Comparison of ENCODE assay signal across 2 cellular contexts in the genomic region with DNA sequence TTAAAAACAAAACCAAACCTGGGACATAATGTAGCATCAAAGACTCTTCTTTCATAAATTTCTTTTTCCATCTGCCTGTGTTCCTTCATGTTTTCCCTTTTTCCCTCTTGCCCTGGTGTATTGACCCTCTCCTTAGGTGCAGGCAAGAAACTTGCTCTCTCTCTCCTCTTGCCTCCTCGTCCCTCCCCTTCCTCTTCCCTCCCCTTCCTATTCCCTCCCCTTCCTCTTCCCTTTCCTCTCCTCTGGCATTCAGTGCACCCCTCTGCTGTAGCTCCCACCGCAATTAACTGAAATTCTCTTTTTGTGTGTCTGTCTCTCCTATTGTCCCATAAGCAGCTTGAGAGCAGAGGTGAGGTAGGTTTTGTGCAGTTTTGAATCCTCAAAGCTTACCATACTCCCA.
TF ChIP-seq lines count a peak whose summit lies in the region.

No MANE protein-coding gene starts in this region.

TF ChIP-seq in SK-N-SH, 30 proteins besides CTCF, POLR2A, EP300 and RAD21:
- peak; percentile 22; the same call in 1 of the 2 replicates for TF ChIP-seq GABPA (IDR thresholded peaks at IDR 0.05; ENCODE audit: low read depth)
- TF ChIP-seq, protein P1, sequence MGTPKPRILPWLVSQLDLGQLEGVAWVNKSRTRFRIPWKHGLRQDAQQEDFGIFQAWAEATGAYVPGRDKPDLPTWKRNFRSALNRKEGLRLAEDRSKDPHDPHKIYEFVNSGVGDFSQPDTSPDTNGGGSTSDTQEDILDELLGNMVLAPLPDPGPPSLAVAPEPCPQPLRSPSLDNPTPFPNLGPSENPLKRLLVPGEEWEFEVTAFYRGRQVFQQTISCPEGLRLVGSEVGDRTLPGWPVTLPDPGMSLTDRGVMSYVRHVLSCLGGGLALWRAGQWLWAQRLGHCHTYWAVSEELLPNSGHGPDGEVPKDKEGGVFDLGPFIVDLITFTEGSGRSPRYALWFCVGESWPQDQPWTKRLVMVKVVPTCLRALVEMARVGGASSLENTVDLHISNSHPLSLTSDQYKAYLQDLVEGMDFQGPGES (IDR thresholded peaks at IDR 0.05; ENCODE audit: low read depth, low read length), result no peak

TF ChIP-seq in SK-N-SH treated with all-trans-retinoic acid at 6 μM for 48 hours, 23 proteins besides CTCF, POLR2A, EP300 and RAD21:
- TF ChIP-seq, protein P2, sequence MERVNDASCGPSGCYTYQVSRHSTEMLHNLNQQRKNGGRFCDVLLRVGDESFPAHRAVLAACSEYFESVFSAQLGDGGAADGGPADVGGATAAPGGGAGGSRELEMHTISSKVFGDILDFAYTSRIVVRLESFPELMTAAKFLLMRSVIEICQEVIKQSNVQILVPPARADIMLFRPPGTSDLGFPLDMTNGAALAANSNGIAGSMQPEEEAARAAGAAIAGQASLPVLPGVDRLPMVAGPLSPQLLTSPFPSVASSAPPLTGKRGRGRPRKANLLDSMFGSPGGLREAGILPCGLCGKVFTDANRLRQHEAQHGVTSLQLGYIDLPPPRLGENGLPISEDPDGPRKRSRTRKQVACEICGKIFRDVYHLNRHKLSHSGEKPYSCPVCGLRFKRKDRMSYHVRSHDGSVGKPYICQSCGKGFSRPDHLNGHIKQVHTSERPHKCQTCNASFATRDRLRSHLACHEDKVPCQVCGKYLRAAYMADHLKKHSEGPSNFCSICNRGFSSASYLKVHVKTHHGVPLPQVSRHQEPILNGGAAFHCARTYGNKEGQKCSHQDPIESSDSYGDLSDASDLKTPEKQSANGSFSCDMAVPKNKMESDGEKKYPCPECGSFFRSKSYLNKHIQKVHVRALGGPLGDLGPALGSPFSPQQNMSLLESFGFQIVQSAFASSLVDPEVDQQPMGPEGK (CRISPR knock-in tag; IDR thresholded peaks at IDR 0.05; ENCODE audit: borderline replicate concordance), result no peak
- TF ChIP-seq GLIS3 (CRISPR knock-in tag; IDR thresholded peaks at IDR 0.05) (no peak), BACH2 (CRISPR knock-in tag; IDR thresholded peaks at IDR 0.05; ENCODE audit: borderline replicate concordance) (no peak), ZFP3 (CRISPR knock-in tag; IDR thresholded peaks at IDR 0.05) (no peak), TCF4 (CRISPR knock-in tag; IDR thresholded peaks at IDR 0.05; ENCODE audit: borderline replicate concordance) (no peak), ZNF70 (CRISPR knock-in tag; IDR thresholded peaks at IDR 0.05) (no peak), ZNF8 (CRISPR knock-in tag; IDR thresholded peaks at IDR 0.05) (no peak), OSR1 (CRISPR knock-in tag; IDR thresholded peaks at IDR 0.05) (no peak), CSDC2 (CRISPR knock-in tag; IDR thresholded peaks at IDR 0.05) (no peak), PPARA (CRISPR knock-in tag; IDR thresholded peaks at IDR 0.05; ENCODE audit: borderline replicate concordance) (no peak), ZNF565 (CRISPR knock-in tag; conservative IDR thresholded peaks at IDR 0.05; ENCODE audit: low read depth) (no peak), ESRRG (CRISPR knock-in tag; IDR thresholded peaks at IDR 0.05) (no peak), SNAI2 (CRISPR knock-in tag; IDR thresholded peaks at IDR 0.05) (no peak), TOX (CRISPR knock-in tag; IDR thresholded peaks at IDR 0.05; ENCODE audit: borderline replicate concordance) (no peak), ARNTL (CRISPR knock-in tag; IDR thresholded peaks at IDR 0.05; ENCODE audit: borderline replicate concordance, low read depth) (no peak), RARB (CRISPR knock-in tag; IDR thresholded peaks at IDR 0.05) (no peak)
- TF ChIP-seq, protein P3, sequence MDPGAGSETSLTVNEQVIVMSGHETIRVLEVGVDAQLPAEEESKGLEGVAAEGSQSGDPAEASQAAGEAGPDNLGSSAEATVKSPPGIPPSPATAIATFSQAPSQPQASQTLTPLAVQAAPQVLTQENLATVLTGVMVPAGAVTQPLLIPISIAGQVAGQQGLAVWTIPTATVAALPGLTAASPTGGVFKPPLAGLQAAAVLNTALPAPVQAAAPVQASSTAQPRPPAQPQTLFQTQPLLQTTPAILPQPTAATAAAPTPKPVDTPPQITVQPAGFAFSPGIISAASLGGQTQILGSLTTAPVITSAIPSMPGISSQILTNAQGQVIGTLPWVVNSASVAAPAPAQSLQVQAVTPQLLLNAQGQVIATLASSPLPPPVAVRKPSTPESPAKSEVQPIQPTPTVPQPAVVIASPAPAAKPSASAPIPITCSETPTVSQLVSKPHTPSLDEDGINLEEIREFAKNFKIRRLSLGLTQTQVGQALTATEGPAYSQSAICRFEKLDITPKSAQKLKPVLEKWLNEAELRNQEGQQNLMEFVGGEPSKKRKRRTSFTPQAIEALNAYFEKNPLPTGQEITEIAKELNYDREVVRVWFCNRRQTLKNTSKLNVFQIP (CRISPR knock-in tag; IDR thresholded peaks at IDR 0.05; ENCODE audit: borderline replicate concordance, low read depth), result no peak
- TF ChIP-seq, protein P4, sequence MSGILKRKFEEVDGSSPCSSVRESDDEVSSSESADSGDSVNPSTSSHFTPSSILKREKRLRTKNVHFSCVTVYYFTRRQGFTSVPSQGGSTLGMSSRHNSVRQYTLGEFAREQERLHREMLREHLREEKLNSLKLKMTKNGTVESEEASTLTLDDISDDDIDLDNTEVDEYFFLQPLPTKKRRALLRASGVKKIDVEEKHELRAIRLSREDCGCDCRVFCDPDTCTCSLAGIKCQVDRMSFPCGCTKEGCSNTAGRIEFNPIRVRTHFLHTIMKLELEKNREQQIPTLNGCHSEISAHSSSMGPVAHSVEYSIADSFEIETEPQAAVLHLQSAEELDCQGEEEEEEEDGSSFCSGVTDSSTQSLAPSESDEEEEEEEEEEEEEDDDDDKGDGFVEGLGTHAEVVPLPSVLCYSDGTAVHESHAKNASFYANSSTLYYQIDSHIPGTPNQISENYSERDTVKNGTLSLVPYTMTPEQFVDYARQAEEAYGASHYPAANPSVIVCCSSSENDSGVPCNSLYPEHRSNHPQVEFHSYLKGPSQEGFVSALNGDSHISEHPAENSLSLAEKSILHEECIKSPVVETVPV (CRISPR knock-in tag; IDR thresholded peaks at IDR 0.05), result no peak
- TF ChIP-seq, protein P5, sequence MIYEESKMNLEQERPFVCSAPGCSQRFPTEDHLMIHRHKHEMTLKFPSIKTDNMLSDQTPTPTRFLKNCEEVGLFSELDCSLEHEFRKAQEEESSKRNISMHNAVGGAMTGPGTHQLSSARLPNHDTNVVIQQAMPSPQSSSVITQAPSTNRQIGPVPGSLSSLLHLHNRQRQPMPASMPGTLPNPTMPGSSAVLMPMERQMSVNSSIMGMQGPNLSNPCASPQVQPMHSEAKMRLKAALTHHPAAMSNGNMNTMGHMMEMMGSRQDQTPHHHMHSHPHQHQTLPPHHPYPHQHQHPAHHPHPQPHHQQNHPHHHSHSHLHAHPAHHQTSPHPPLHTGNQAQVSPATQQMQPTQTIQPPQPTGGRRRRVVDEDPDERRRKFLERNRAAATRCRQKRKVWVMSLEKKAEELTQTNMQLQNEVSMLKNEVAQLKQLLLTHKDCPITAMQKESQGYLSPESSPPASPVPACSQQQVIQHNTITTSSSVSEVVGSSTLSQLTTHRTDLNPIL (CRISPR knock-in tag; IDR thresholded peaks at IDR 0.05; ENCODE audit: low read depth), result no peak
- TF ChIP-seq, protein P6, sequence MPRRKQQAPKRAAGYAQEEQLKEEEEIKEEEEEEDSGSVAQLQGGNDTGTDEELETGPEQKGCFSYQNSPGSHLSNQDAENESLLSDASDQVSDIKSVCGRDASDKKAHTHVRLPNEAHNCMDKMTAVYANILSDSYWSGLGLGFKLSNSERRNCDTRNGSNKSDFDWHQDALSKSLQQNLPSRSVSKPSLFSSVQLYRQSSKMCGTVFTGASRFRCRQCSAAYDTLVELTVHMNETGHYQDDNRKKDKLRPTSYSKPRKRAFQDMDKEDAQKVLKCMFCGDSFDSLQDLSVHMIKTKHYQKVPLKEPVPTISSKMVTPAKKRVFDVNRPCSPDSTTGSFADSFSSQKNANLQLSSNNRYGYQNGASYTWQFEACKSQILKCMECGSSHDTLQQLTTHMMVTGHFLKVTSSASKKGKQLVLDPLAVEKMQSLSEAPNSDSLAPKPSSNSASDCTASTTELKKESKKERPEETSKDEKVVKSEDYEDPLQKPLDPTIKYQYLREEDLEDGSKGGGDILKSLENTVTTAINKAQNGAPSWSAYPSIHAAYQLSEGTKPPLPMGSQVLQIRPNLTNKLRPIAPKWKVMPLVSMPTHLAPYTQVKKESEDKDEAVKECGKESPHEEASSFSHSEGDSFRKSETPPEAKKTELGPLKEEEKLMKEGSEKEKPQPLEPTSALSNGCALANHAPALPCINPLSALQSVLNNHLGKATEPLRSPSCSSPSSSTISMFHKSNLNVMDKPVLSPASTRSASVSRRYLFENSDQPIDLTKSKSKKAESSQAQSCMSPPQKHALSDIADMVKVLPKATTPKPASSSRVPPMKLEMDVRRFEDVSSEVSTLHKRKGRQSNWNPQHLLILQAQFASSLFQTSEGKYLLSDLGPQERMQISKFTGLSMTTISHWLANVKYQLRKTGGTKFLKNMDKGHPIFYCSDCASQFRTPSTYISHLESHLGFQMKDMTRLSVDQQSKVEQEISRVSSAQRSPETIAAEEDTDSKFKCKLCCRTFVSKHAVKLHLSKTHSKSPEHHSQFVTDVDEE (CRISPR knock-in tag; IDR thresholded peaks at IDR 0.05), result no peak
